1 cellular context compared by ENCODE assay signal in genomic region chr7:128783143-128783799, GRCh38.
A peak's percentile ranks its signal among the peaks of the same experiment; 100 is the strongest.
TF ChIP-seq lines count a peak whose summit lies in the region.

No MANE protein-coding gene starts in this region.

TF ChIP-seq in K562, 482 proteins besides CTCF, POLR2A, EP300 and RAD21 (continued from another document and continues in another):
- TF ChIP-seq ZNF318 (IDR thresholded peaks at IDR 0.05; ENCODE audit: borderline replicate concordance in 1 of 2, low read depth in 1 of 2): 0 out of 4 replicates have a peak, but pooled peaks of 1 of the 2 experiments have one; percentile 54
- peak; percentile 81 for TF ChIP-seq EP400 (IDR thresholded peaks at IDR 0.05)
- TF ChIP-seq HMG20B (CRISPR knock-in tag; IDR thresholded peaks at IDR 0.05): no peak
- peak; percentile 80; the same call in 1 of the 2 replicates for TF ChIP-seq MECOM (CRISPR knock-in tag; IDR thresholded peaks at IDR 0.05)
- TF ChIP-seq ZNF551 (CRISPR knock-in tag; IDR thresholded peaks at IDR 0.05): no peak
- no peak for TF ChIP-seq ZNF655 (CRISPR knock-in tag; IDR thresholded peaks at IDR 0.05)
- TF ChIP-seq CBX8 (IDR thresholded peaks at IDR 0.05; ENCODE audit: borderline replicate concordance, extremely low read depth, low read depth, low read length, poor library complexity, severe bottlenecking): no peak
- TF ChIP-seq CBFA2T3 (IDR thresholded peaks at IDR 0.05): peak; percentile 70
- peak; percentile 100 for TF ChIP-seq TBP (optimal IDR thresholded peaks at IDR 0.05; ENCODE audit: low read depth, low read length)
- TF ChIP-seq ATF7 (IDR thresholded peaks at IDR 0.05): peak; percentile 86
- TF ChIP-seq ARID2 (IDR thresholded peaks at IDR 0.05): 0 out of 2 replicates have a peak, but pooled peaks have one; percentile 14
- TF ChIP-seq FOXO4 (CRISPR knock-in tag; IDR thresholded peaks at IDR 0.05): peak; percentile 41; the same call in 1 of the 2 replicates
- peak; percentile 95 for TF ChIP-seq NBN (IDR thresholded peaks at IDR 0.05; ENCODE audit: low read depth)
- TF ChIP-seq PTBP1 (IDR thresholded peaks at IDR 0.05; ENCODE audit: low read depth, low read length): peak; percentile 85; the same call in 1 of the 2 replicates
- peak; percentile 84 for TF ChIP-seq OTX1 (CRISPR knock-in tag; IDR thresholded peaks at IDR 0.05)
- TF ChIP-seq MTA1 (IDR thresholded peaks at IDR 0.05; ENCODE audit: borderline replicate concordance): peak; percentile 88
- peak; percentile 81 to 83 for TF ChIP-seq MAZ (CRISPR knock-in tag; conservative IDR thresholded peaks at IDR 0.05 in 1 of 2, IDR thresholded peaks at IDR 0.05 in 1 of 2)
- no peak for TF ChIP-seq THAP7 (CRISPR knock-in tag; IDR thresholded peaks at IDR 0.05)
- TF ChIP-seq HSF4 (CRISPR knock-in tag; IDR thresholded peaks at IDR 0.05; ENCODE audit: borderline replicate concordance): no peak
- TF ChIP-seq THRA (IDR thresholded peaks at IDR 0.05): no peak
- TF ChIP-seq EWSR1 (IDR thresholded peaks at IDR 0.05; ENCODE audit: borderline replicate concordance, low read depth, partially characterized antibody): no peak
- TF ChIP-seq ZNF143 (CRISPR knock-in tag; IDR thresholded peaks at IDR 0.05): peak; percentile 46; the same call in 1 of the 2 replicates
- TF ChIP-seq ZNF561 (CRISPR knock-in tag; conservative IDR thresholded peaks at IDR 0.05): no peak
- TF ChIP-seq PRDM10 (IDR thresholded peaks at IDR 0.05; ENCODE audit: partially characterized antibody): peak; percentile 41
- peak; percentile 15; the same call in 1 of the 2 replicates for TF ChIP-seq NKRF (IDR thresholded peaks at IDR 0.05; ENCODE audit: borderline replicate concordance)
- TF ChIP-seq BHLHE40 (IDR thresholded peaks at IDR 0.05; ENCODE audit: low read length): peak; percentile 52; the same call in 1 of the 2 replicates
- TF ChIP-seq MITF (IDR thresholded peaks at IDR 0.05): peak; percentile 19; the same call in 1 of the 2 replicates
- no peak for TF ChIP-seq ZNF133 (CRISPR knock-in tag; IDR thresholded peaks at IDR 0.05)
- no peak; the same call in 1 of the 2 replicates for TF ChIP-seq HMBOX1 (IDR thresholded peaks at IDR 0.05)
- TF ChIP-seq TAL1 (IDR thresholded peaks at IDR 0.05): peak; percentile 53
- TF ChIP-seq NUFIP1 (IDR thresholded peaks at IDR 0.05; ENCODE audit: partially characterized antibody): peak; percentile 93
